1 cellular context compared by ENCODE assay signal in genomic region chr22:44981857-44982256, GRCh38.
TF ChIP-seq lines count a peak whose summit lies in the region.

No MANE protein-coding gene starts in this region.

TF ChIP-seq in WTC11, 78 proteins besides CTCF, POLR2A, EP300 and RAD21 (continued from another document):
- TF ChIP-seq ATF2 (CRISPR knock-in tag; IDR thresholded peaks at IDR 0.05; ENCODE audit: borderline replicate concordance, low read depth) (no peak), TCF7 (CRISPR knock-in tag; IDR thresholded peaks at IDR 0.05; ENCODE audit: low read depth) (no peak), AR (CRISPR knock-in tag; IDR thresholded peaks at IDR 0.05) (no peak), ZMAT4 (CRISPR knock-in tag; IDR thresholded peaks at IDR 0.05) (no peak)
